In the genomic region with DNA sequence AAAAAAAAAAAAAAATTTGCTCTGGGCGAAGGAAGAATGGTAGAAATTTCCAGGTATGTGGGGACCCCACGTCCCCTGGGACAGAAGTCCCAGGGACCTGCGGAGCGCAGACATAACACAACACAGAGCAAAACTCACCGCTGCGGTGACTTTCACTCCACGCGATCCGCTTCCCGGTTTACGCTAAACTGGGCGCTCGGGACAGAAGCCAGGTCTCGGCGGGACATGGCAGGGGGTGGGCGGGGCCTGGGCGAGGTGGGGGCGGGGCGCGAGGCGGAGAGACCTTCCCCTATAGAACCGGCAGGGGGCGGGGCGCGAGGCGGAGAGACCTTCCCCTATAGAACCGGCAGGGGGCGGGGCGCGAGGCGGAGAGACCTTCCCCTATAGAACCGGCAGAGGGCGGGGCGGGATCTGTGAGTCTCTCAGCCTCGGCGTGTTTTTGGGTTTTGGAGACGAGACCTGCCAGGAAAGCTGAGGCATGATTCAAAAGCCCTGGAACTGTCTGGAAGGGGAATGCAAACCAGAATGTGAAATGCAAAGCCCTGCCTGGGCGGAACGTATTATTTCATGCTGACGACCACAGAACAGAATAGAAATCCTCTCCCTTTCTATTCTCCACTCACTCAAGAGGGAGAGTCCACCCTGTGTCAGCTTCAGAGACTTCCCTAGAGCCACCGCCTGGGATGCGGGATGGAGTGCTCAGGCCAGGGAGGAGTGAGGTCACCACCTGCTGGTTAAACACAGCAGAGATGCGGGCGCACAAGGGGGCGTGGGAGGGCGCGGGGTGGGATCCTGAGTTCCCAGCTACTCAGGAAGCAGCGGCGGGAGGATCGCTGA, we compare ENCODE assay signal across 1 cellular context.
TF ChIP-seq lines count a peak whose summit lies in the region.

No MANE protein-coding gene starts in this region.

TF ChIP-seq in K562, 482 proteins besides CTCF, POLR2A, EP300 and RAD21 (continued from another document):
- TF ChIP-seq, protein P1, sequence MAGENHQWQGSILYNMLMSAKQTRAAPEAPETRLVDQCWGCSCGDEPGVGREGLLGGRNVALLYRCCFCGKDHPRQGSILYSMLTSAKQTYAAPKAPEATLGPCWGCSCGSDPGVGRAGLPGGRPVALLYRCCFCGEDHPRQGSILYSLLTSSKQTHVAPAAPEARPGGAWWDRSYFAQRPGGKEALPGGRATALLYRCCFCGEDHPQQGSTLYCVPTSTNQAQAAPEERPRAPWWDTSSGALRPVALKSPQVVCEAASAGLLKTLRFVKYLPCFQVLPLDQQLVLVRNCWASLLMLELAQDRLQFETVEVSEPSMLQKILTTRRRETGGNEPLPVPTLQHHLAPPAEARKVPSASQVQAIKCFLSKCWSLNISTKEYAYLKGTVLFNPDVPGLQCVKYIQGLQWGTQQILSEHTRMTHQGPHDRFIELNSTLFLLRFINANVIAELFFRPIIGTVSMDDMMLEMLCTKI (IDR thresholded peaks at IDR 0.05; ENCODE audit: partially characterized antibody): no peak
- TF ChIP-seq RNF2 (IDR thresholded peaks at IDR 0.05): no peak
- TF ChIP-seq, protein P2, sequence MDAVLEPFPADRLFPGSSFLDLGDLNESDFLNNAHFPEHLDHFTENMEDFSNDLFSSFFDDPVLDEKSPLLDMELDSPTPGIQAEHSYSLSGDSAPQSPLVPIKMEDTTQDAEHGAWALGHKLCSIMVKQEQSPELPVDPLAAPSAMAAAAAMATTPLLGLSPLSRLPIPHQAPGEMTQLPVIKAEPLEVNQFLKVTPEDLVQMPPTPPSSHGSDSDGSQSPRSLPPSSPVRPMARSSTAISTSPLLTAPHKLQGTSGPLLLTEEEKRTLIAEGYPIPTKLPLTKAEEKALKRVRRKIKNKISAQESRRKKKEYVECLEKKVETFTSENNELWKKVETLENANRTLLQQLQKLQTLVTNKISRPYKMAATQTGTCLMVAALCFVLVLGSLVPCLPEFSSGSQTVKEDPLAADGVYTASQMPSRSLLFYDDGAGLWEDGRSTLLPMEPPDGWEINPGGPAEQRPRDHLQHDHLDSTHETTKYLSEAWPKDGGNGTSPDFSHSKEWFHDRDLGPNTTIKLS (IDR thresholded peaks at IDR 0.05; ENCODE audit: borderline replicate concordance, low read depth): no peak
- TF ChIP-seq ERF (CRISPR knock-in tag; IDR thresholded peaks at IDR 0.05): no peak
- no peak for TF ChIP-seq TRIM28 (IDR thresholded peaks at IDR 0.05)
- TF ChIP-seq, protein P3, sequence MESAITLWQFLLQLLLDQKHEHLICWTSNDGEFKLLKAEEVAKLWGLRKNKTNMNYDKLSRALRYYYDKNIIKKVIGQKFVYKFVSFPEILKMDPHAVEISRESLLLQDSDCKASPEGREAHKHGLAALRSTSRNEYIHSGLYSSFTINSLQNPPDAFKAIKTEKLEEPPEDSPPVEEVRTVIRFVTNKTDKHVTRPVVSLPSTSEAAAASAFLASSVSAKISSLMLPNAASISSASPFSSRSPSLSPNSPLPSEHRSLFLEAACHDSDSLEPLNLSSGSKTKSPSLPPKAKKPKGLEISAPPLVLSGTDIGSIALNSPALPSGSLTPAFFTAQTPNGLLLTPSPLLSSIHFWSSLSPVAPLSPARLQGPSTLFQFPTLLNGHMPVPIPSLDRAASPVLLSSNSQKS (CRISPR knock-in tag; IDR thresholded peaks at IDR 0.05): no peak
- no peak for TF ChIP-seq STAT5B (CRISPR knock-in tag; IDR thresholded peaks at IDR 0.05)
- no peak for TF ChIP-seq BHLHE40 (IDR thresholded peaks at IDR 0.05; ENCODE audit: low read length)
- 0 out of 2 replicates have a peak, but pooled peaks have one; percentile 28 for TF ChIP-seq SP1 (CRISPR knock-in tag; IDR thresholded peaks at IDR 0.05)
- TF ChIP-seq HMG20B (CRISPR knock-in tag; IDR thresholded peaks at IDR 0.05): no peak
- no peak for TF ChIP-seq NEUROD1 (IDR thresholded peaks at IDR 0.05; ENCODE audit: borderline replicate concordance, low read depth, low read length, partially characterized antibody)
- no peak for TF ChIP-seq PHF21A (IDR thresholded peaks at IDR 0.05; ENCODE audit: borderline replicate concordance, low read depth)
- TF ChIP-seq RCOR1 (IDR thresholded peaks at IDR 0.05; ENCODE audit: borderline replicate concordance in 1 of 2, low read depth in 2 of 2, low read length in 2 of 2): no peak
- TF ChIP-seq GATA2 (CRISPR knock-in tag; IDR thresholded peaks at IDR 0.05): no peak
- TF ChIP-seq POLR2AphosphoS5 (IDR thresholded peaks at IDR 0.05; ENCODE audit: control insufficient read depth, insufficient read depth, low read depth, low read length): no peak
- 0 out of 2 replicates have a peak, but pooled peaks have one; percentile 13 for TF ChIP-seq CTBP1 (IDR thresholded peaks at IDR 0.05; ENCODE audit: borderline replicate concordance)
- TF ChIP-seq PHF8 (IDR thresholded peaks at IDR 0.05; ENCODE audit: borderline replicate concordance, low read length): peak; percentile 55; the same call in 1 of the 2 replicates
- TF ChIP-seq TAL1 (IDR thresholded peaks at IDR 0.05): no peak
- TF ChIP-seq POLR2G (IDR thresholded peaks at IDR 0.05; ENCODE audit: low read depth, low read length): peak; percentile 48; the same call in 1 of the 2 replicates
- TF ChIP-seq, protein P4, sequence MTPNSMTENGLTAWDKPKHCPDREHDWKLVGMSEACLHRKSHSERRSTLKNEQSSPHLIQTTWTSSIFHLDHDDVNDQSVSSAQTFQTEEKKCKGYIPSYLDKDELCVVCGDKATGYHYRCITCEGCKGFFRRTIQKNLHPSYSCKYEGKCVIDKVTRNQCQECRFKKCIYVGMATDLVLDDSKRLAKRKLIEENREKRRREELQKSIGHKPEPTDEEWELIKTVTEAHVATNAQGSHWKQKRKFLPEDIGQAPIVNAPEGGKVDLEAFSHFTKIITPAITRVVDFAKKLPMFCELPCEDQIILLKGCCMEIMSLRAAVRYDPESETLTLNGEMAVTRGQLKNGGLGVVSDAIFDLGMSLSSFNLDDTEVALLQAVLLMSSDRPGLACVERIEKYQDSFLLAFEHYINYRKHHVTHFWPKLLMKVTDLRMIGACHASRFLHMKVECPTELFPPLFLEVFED (CRISPR knock-in tag; conservative IDR thresholded peaks at IDR 0.05): no peak
- no peak for TF ChIP-seq ZNF764 (CRISPR knock-in tag; IDR thresholded peaks at IDR 0.05; ENCODE audit: low read depth)
- TF ChIP-seq, protein P5, sequence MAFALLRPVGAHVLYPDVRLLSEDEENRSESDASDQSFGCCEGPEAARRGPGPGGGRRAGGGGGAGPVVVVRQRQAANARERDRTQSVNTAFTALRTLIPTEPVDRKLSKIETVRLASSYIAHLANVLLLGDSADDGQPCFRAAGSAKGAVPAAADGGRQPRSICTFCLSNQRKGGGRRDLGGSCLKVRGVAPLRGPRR (CRISPR knock-in tag; IDR thresholded peaks at IDR 0.05): no peak
- no peak for TF ChIP-seq FOXK2 (conservative IDR thresholded peaks at IDR 0.05 in 1 of 2, IDR thresholded peaks at IDR 0.05 in 1 of 2; ENCODE audit: low read depth in 2 of 2)
- TF ChIP-seq, protein P6, sequence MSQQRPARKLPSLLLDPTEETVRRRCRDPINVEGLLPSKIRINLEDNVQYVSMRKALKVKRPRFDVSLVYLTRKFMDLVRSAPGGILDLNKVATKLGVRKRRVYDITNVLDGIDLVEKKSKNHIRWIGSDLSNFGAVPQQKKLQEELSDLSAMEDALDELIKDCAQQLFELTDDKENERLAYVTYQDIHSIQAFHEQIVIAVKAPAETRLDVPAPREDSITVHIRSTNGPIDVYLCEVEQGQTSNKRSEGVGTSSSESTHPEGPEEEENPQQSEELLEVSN (IDR thresholded peaks at IDR 0.05; ENCODE audit: borderline replicate concordance in 1 of 2, extremely low read depth in 1 of 2, insufficient read depth in 1 of 2, insufficient read length in 1 of 2, low read depth in 1 of 2, low read length in 1 of 2, poor library complexity in 1 of 2, severe bottlenecking in 1 of 2): peak in 1 of 2 experiments; percentile 8
- TF ChIP-seq BMI1 (IDR thresholded peaks at IDR 0.05; ENCODE audit: low read length): no peak
- no peak for TF ChIP-seq CHCHD3 (CRISPR knock-in tag; IDR thresholded peaks at IDR 0.05)
- TF ChIP-seq HDGF (IDR thresholded peaks at IDR 0.05): no peak
- no peak for TF ChIP-seq ZNF3 (CRISPR knock-in tag; IDR thresholded peaks at IDR 0.05)
- no peak for TF ChIP-seq ZNF134 (CRISPR knock-in tag; conservative IDR thresholded peaks at IDR 0.05)
- TF ChIP-seq ZNF707 (CRISPR knock-in tag; conservative IDR thresholded peaks at IDR 0.05): no peak
- TF ChIP-seq NCOA6 (IDR thresholded peaks at IDR 0.05): no peak
- TF ChIP-seq TAF15 (IDR thresholded peaks at IDR 0.05; ENCODE audit: low read depth, low read length): no peak
- TF ChIP-seq RBM22 (IDR thresholded peaks at IDR 0.05; ENCODE audit: low read depth, low read length, poor library complexity, severe bottlenecking): no peak
- TF ChIP-seq HDAC3 (IDR thresholded peaks at IDR 0.05; ENCODE audit: borderline replicate concordance, partially characterized antibody): no peak
- no peak for TF ChIP-seq ZC3H4 (CRISPR knock-in tag; IDR thresholded peaks at IDR 0.05; ENCODE audit: borderline replicate concordance)
- TF ChIP-seq, protein P7, sequence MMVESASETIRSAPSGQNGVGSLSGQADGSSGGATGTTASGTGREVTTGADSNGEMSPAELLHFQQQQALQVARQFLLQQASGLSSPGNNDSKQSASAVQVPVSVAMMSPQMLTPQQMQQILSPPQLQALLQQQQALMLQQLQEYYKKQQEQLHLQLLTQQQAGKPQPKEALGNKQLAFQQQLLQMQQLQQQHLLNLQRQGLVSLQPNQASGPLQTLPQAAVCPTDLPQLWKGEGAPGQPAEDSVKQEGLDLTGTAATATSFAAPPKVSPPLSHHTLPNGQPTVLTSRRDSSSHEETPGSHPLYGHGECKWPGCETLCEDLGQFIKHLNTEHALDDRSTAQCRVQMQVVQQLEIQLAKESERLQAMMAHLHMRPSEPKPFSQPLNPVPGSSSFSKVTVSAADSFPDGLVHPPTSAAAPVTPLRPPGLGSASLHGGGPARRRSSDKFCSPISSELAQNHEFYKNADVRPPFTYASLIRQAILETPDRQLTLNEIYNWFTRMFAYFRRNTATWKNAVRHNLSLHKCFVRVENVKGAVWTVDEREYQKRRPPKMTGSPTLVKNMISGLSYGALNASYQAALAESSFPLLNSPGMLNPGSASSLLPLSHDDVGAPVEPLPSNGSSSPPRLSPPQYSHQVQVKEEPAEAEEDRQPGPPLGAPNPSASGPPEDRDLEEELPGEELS (CRISPR knock-in tag; IDR thresholded peaks at IDR 0.05; ENCODE audit: borderline replicate concordance): no peak
- TF ChIP-seq NCOA1 (IDR thresholded peaks at IDR 0.05; ENCODE audit: low read depth): no peak
- TF ChIP-seq KDM1A (IDR thresholded peaks at IDR 0.05): no peak
- TF ChIP-seq ZKSCAN3 (CRISPR knock-in tag; IDR thresholded peaks at IDR 0.05): no peak
- TF ChIP-seq, protein P8, sequence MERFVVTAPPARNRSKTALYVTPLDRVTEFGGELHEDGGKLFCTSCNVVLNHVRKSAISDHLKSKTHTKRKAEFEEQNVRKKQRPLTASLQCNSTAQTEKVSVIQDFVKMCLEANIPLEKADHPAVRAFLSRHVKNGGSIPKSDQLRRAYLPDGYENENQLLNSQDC (CRISPR knock-in tag; IDR thresholded peaks at IDR 0.05): no peak
- TF ChIP-seq SUPT5H (IDR thresholded peaks at IDR 0.05): peak; percentile 40; the same call in 1 of the 2 replicates
- TF ChIP-seq C11orf30 (IDR thresholded peaks at IDR 0.05; ENCODE audit: low read depth): no peak
- TF ChIP-seq CC2D1A (IDR thresholded peaks at IDR 0.05): no peak
- no peak for TF ChIP-seq BDP1 (IDR thresholded peaks at IDR 0.05; ENCODE audit: insufficient read depth, insufficient read length)
- TF ChIP-seq, protein P9, sequence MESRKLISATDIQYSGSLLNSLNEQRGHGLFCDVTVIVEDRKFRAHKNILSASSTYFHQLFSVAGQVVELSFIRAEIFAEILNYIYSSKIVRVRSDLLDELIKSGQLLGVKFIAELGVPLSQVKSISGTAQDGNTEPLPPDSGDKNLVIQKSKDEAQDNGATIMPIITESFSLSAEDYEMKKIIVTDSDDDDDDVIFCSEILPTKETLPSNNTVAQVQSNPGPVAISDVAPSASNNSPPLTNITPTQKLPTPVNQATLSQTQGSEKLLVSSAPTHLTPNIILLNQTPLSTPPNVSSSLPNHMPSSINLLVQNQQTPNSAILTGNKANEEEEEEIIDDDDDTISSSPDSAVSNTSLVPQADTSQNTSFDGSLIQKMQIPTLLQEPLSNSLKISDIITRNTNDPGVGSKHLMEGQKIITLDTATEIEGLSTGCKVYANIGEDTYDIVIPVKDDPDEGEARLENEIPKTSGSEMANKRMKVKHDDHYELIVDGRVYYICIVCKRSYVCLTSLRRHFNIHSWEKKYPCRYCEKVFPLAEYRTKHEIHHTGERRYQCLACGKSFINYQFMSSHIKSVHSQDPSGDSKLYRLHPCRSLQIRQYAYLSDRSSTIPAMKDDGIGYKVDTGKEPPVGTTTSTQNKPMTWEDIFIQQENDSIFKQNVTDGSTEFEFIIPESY (CRISPR knock-in tag; IDR thresholded peaks at IDR 0.05): peak; percentile 91
- TF ChIP-seq, protein P10, sequence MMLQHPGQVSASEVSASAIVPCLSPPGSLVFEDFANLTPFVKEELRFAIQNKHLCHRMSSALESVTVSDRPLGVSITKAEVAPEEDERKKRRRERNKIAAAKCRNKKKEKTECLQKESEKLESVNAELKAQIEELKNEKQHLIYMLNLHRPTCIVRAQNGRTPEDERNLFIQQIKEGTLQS (IDR thresholded peaks at IDR 0.05): 0 out of 2 replicates have a peak, but pooled peaks have one; percentile 25
- TF ChIP-seq, protein P10 (CRISPR knock-in tag; conservative IDR thresholded peaks at IDR 0.05): no peak
- 0 out of 2 replicates have a peak, but pooled peaks have one; percentile 26 for TF ChIP-seq EGR1 (conservative IDR thresholded peaks at IDR 0.05)
- TF ChIP-seq TGIF2 (CRISPR knock-in tag; IDR thresholded peaks at IDR 0.05): no peak
- TF ChIP-seq HDAC8 (tag; IDR thresholded peaks at IDR 0.05): no peak
